20 cellular contexts compared by ENCODE assay signal in genomic region chr7:42878303-42878702, GRCh38. TPM values are rescaled to one million over a fixed set of nuclear protein-coding genes. Genes with fewer than 3 reads are reported as not detected.
DNase-seq lines count a peak whose midpoint lies in the region; ATAC-seq and TF ChIP-seq lines count a peak whose summit lies in the region.
"Had no signal": no experiment of that assay in that cellular context is flagged by ENCODE, and none has a peak within 500 bp of the region (broad histone marks: within the 10 kb centered on the region; RNA-seq: fewer than 3 reads in every experiment).

No MANE protein-coding gene starts in this region.

- ATAC-seq in Right ventricle myocardium inferior (no peak), Panc1 (0 out of 2 replicates have a peak, but pooled peaks have one; percentile 27), lower lobe of right lung (peak; percentile 35 to 43), upper lobe of left lung (ENCODE audit: low FRiP score in 2 of 2) (peak; percentile 28 to 34), GM19395 (IDR thresholded peaks at IDR 0.05; ENCODE audit: unreplicated experiment) (no peak)
- ATAC-seq in CD8-positive, alpha-beta T cell: no peak
- ATAC-seq: T-helper 17 cell had no signal

- TF ChIP-seq EP300 in upper lobe of left lung (IDR thresholded peaks at IDR 0.05): no peak
- TF ChIP-seq EP300 in tibial nerve (IDR thresholded peaks at IDR 0.05): no peak

- H3K4me3 Mint-ChIP-seq in CD8-positive, alpha-beta T cell: no peak overlapping the region
- H3K4me3 Mint-ChIP-seq: T-helper 17 cell had no signal

- DNase-seq in Right ventricle myocardium inferior (ENCODE audit: missing footprints) (peak; percentile 56), right atrium auricular region (ENCODE audit: low spot score) (no peak), Panc1 (ENCODE audit: low read depth, low spot score) (no peak), lower lobe of right lung (no peak), upper lobe of left lung (peak in 1 of 2 donors; percentile 42), tibial nerve (ENCODE audit: low spot score in 2 of 2) (no peak)
- no peak for DNase-seq in CD8-positive, alpha-beta T cell
- DNase-seq: Caco-2, DMS153, MG63, NCI-H1105, NCI-H1694 treated with DMSO at 0.1 percent for 48 hours, NCI-H2107, NCI-H69, PC-9, T-helper 17 cell had no signal

- H3K9me3 Mint-ChIP-seq in CD8-positive, alpha-beta T cell: no peaks in the 10 kb centered on the region

- no peaks in the 10 kb centered on the region for H3K4me1 Mint-ChIP-seq in CD8-positive, alpha-beta T cell (ENCODE audit: low read depth)
- H3K4me1 Mint-ChIP-seq: T-helper 17 cell had no signal

- TF ChIP-seq CTCF in right atrium auricular region (IDR thresholded peaks at IDR 0.05) (no peak), Panc1 (IDR thresholded peaks at IDR 0.05) (no peak), lower lobe of right lung (IDR thresholded peaks at IDR 0.05) (no peak), upper lobe of left lung (IDR thresholded peaks at IDR 0.05) (no peak), tibial nerve (IDR thresholded peaks at IDR 0.05) (no peak)
- TF ChIP-seq CTCF in CD8-positive, alpha-beta T cell (IDR thresholded peaks at IDR 0.05): no peak

- CTCF ChIA-PET in Panc1 (lab: Charles Lee): interaction anchor here (0.9 to 1.2 kb wide), 2 partner anchors 14 to 938 kb away, joined by 4 read pairs; no protein-coding TSS in a partner anchor
- CTCF ChIA-PET in CD8-positive, alpha-beta T cell (lab: Charles Lee): no interaction called here

- H3K36me3 Mint-ChIP-seq in CD8-positive, alpha-beta T cell: no peaks in the 10 kb centered on the region

- BruUV-seq in Panc1 (replicated peaks; lab: Mats Ljungman, UMichigan): no TSS peak

- in situ Hi-C loops in Panc1 (cut with HindIII; ENCODE audit: low pct_unique_long_range_greater_than_20kb, low sequenced_read_pairs): no loop called here

- no peak overlapping the region for H3K4me3 ChIP-seq in right atrium auricular region
- H3K4me3 ChIP-seq in Panc1 (ENCODE audit: low read depth in 2 of 2, low read length in 2 of 2): no peak overlapping the region
- no peak overlapping the region for H3K4me3 ChIP-seq in lower lobe of right lung
- no peak overlapping the region for H3K4me3 ChIP-seq in upper lobe of left lung
- no peak overlapping the region for H3K4me3 ChIP-seq in CD8-positive, alpha-beta T cell (ENCODE audit: low read depth, low read length)
- H3K4me3 ChIP-seq in tibial nerve: no peak overlapping the region
- H3K4me3 ChIP-seq: A549, HAP-1, MG63, PC-9 had no signal

- 60% methylated on average over 2 of the region's 3 CpGs; no CpG with 5 or more reads in 1 of the 2 donors for WGBS in upper lobe of left lung, 2 donors
- WGBS in tibial nerve, 2 donors: 81 to 95% methylated on average over 2 to 3 of the region's 3 CpGs

- TF ChIP-seq POLR2A in upper lobe of left lung (IDR thresholded peaks at IDR 0.05): no peak
- no peak for TF ChIP-seq POLR2A in tibial nerve (IDR thresholded peaks at IDR 0.05)

- intact Hi-C loops in Right ventricle myocardium inferior (cut with DNase I): loop anchor here (5.0 kb wide), 1 partner anchor 936 kb away; no protein-coding TSS in a partner anchor
- intact Hi-C loops in Panc1 (cut with micrococcal nuclease; ENCODE audit: unreplicated experiment): no loop called here
- intact Hi-C loops in lower lobe of right lung (cut with DNase I): no loop called here
- intact Hi-C loops in CD8-positive, alpha-beta T cell (cut with DNase I, micrococcal nuclease): no loop called here

- no peaks in the 10 kb centered on the region for H3K27me3 ChIP-seq in right atrium auricular region
- no peaks in the 10 kb centered on the region; the same call in 1 of the 2 replicates for H3K27me3 ChIP-seq in Panc1 (ENCODE audit: control insufficient read depth, insufficient read depth, low read length)
- H3K27me3 ChIP-seq in lower lobe of right lung (ENCODE audit: low read depth): no peaks in the 10 kb centered on the region
- no peaks in the 10 kb centered on the region for H3K27me3 ChIP-seq in upper lobe of left lung
- H3K27me3 ChIP-seq in CD8-positive, alpha-beta T cell (ENCODE audit: insufficient read depth, low read length): no peaks in the 10 kb centered on the region
- no peaks in the 10 kb centered on the region for H3K27me3 ChIP-seq in tibial nerve
- H3K27me3 ChIP-seq: MG63 had no signal

- no peaks in the 10 kb centered on the region for H3K36me3 ChIP-seq in right atrium auricular region
- no peaks in the 10 kb centered on the region for H3K36me3 ChIP-seq in Panc1 (ENCODE audit: control insufficient read depth, insufficient read depth, low read length)
- no peaks in the 10 kb centered on the region for H3K36me3 ChIP-seq in lower lobe of right lung
- H3K36me3 ChIP-seq in upper lobe of left lung: no peaks in the 10 kb centered on the region
- no peaks in the 10 kb centered on the region for H3K36me3 ChIP-seq in CD8-positive, alpha-beta T cell (ENCODE audit: insufficient read depth, low read length)
- H3K36me3 ChIP-seq in tibial nerve: no peaks in the 10 kb centered on the region
- H3K36me3 ChIP-seq: HAP-1, MG63 had no signal

- no peak overlapping the region for H3K27ac Mint-ChIP-seq in CD8-positive, alpha-beta T cell
- H3K27ac Mint-ChIP-seq: T-helper 17 cell had no signal

- peaks cover 2% of the 10 kb centered on the region for H3K27me3 Mint-ChIP-seq in CD8-positive, alpha-beta T cell (ENCODE audit: low read depth)

- H3K9me3 ChIP-seq in right atrium auricular region (no peaks in the 10 kb centered on the region), Panc1 (ENCODE audit: control insufficient read depth, insufficient read depth, low read depth, low read length) (no peaks in the 10 kb centered on the region), lower lobe of right lung (no peaks in the 10 kb centered on the region), upper lobe of left lung (no peaks in the 10 kb centered on the region), tibial nerve (no peaks in the 10 kb centered on the region)
- no peaks in the 10 kb centered on the region for H3K9me3 ChIP-seq in CD8-positive, alpha-beta T cell (ENCODE audit: low read length)
- H3K9me3 ChIP-seq: A549, Caco-2, HAP-1, MG63 had no signal

- POLR2A ChIA-PET in Panc1 (lab: Charles Lee): no interaction called here
- POLR2A ChIA-PET in CD8-positive, alpha-beta T cell (lab: Charles Lee): no interaction called here

- H3K27ac ChIP-seq in right atrium auricular region (no peak overlapping the region), Panc1 (ENCODE audit: low read length) (no peak overlapping the region), lower lobe of right lung (no peak overlapping the region), upper lobe of left lung (peak overlapping the region in 2 of 4 donors; percentile 8 to 77), tibial nerve (no peak overlapping the region)
- H3K27ac ChIP-seq in CD8-positive, alpha-beta T cell (ENCODE audit: low read depth, low read length): no peak overlapping the region
- H3K27ac ChIP-seq: A549, KMS-11, PC-9 had no signal

- no peaks in the 10 kb centered on the region for H3K4me1 ChIP-seq in right atrium auricular region
- H3K4me1 ChIP-seq in Panc1 (ENCODE audit: control insufficient read depth, insufficient read depth, low read length): no peaks in the 10 kb centered on the region
- H3K4me1 ChIP-seq in lower lobe of right lung: no peaks in the 10 kb centered on the region
- H3K4me1 ChIP-seq in upper lobe of left lung: peaks cover 0 to under 1% (median 0%) of the 10 kb centered on the region in 4 donors
- no peaks in the 10 kb centered on the region for H3K4me1 ChIP-seq in CD8-positive, alpha-beta T cell (ENCODE audit: insufficient read depth, low read length)
- no peaks in the 10 kb centered on the region for H3K4me1 ChIP-seq in tibial nerve
- H3K4me1 ChIP-seq: A549, Caco-2, HAP-1 had no signal

RNA-seq across cellular contexts. Expression of gene C7orf25, which starts 33.6 kb away (rescaled TPM):
- total RNA-seq in Right ventricle myocardium inferior (4.2 TPM), right atrium auricular region (10 to 100 TPM in 1 of 2 donors, 1 to 10 TPM in 1; 4.4 to 10.6 TPM), Panc1 (2021; ENCODE audit: unreplicated experiment) (10.0 TPM), lower lobe of right lung (7.8 TPM), upper lobe of left lung (10 to 100 TPM in 4 of 6 donors, 1 to 10 TPM in 2; 8.7 to 31.4 (median 10.4) TPM), tibial nerve (10 to 100 TPM; 12.8 to 28.2 (median 14.6) TPM)
- polyA plus RNA-seq in Panc1 (2012; ENCODE audit: insufficient read length): 0.79 TPM
- 1 to 10 TPM; 2.1 to 2.2 TPM for total RNA-seq in CD8-positive, alpha-beta T cell

RNA-seq across cellular contexts. Expression of gene PSMA2, which starts 53.7 kb away (rescaled TPM):
- 81.7 TPM for total RNA-seq in Right ventricle myocardium inferior
- 10 to 100 TPM; 50.7 to 61.8 TPM for total RNA-seq in right atrium auricular region
- total RNA-seq in Panc1 (2021; ENCODE audit: unreplicated experiment): 180 TPM
- polyA plus RNA-seq in Panc1 (2012; ENCODE audit: insufficient read length): 105 TPM
- 52.3 TPM for total RNA-seq in lower lobe of right lung
- total RNA-seq in upper lobe of left lung: 10 to 100 TPM; 14.7 to 58.9 (median 42.8) TPM
- 10 to 100 TPM; 43.6 to 47.9 TPM for total RNA-seq in CD8-positive, alpha-beta T cell
- 10 to 100 TPM; 26.3 to 86.7 (median 48.7) TPM for total RNA-seq in tibial nerve

RNA-seq across cellular contexts. Expression of gene MRPL32, which starts 53.9 kb away (rescaled TPM):
- total RNA-seq in Right ventricle myocardium inferior: 66.8 TPM
- 10 to 100 TPM; 36.1 to 53.1 TPM for total RNA-seq in right atrium auricular region
- 52.8 TPM for total RNA-seq in Panc1 (2021; ENCODE audit: unreplicated experiment)
- polyA plus RNA-seq in Panc1 (2012; ENCODE audit: insufficient read length): 30.0 TPM
- 45.0 TPM for total RNA-seq in lower lobe of right lung
- 10 to 100 TPM; 21.0 to 63.9 (median 42.3) TPM for total RNA-seq in upper lobe of left lung
- total RNA-seq in CD8-positive, alpha-beta T cell: 10 to 100 TPM; 64.9 to 65.1 TPM
- 10 to 100 TPM; 30.2 to 58.8 (median 34.5) TPM for total RNA-seq in tibial nerve

Comparison
In these comparisons a context has a peak if more than half of its experiments do, and no peak if none do; other contexts are left out.
1. ATAC-seq: peak in Panc1 (single experiment), lower lobe of right lung (2 of 2) and upper lobe of left lung (2 of 2); none in Right ventricle myocardium inferior (single experiment), CD8-positive, alpha-beta T cell (single experiment) and GM19395 (single experiment).